Comparison of ENCODE assay signal across 8 cellular contexts in genomic region chr1:156893048-156893953, GRCh38. TPM values are rescaled to one million over a fixed set of nuclear protein-coding genes. Genes with fewer than 3 reads are reported as not detected.
A peak's percentile ranks its signal among the peaks of the same experiment; 100 is the strongest.
DNase-seq lines count a peak whose midpoint lies in the region; ATAC-seq and TF ChIP-seq lines count a peak whose summit lies in the region.

Gene PEAR1, plus strand, starts transcription at chr1:156893718. Its CDS starts 10,209 bp downstream, at chr1:156903927.

- peak in 1 of 2 donors; percentile 22 for TF ChIP-seq EP300 in tibial nerve (IDR thresholded peaks at IDR 0.05)

- H3K4me1 Mint-ChIP-seq in T-helper 2 cell treated with Interferon-gamma antibody and Interleukin-4, amounts not matched to agents 5 μg/mL and 100 μg/mL, for 36 hours (ENCODE audit: low read depth): peaks cover 4% of the 10 kb centered on the region

- H3K36me3 Mint-ChIP-seq in T-helper 2 cell treated with Interferon-gamma antibody and Interleukin-4, amounts not matched to agents 5 μg/mL and 100 μg/mL, for 36 hours (ENCODE audit: low read depth): no peaks in the 10 kb centered on the region

- peak within 1 kb of the TSS; percentile 68 for H3K4me3 Mint-ChIP-seq in T-helper 2 cell treated with Interferon-gamma antibody and Interleukin-4, amounts not matched to agents 5 μg/mL and 100 μg/mL, for 36 hours

- 8 to 13% methylated on average over 37 to 60 of the region's 60 CpGs for WGBS in tibial nerve, 2 donors

- H3K27me3 ChIP-seq in lower lobe of right lung (ENCODE audit: low read depth): peaks cover 17% of the 10 kb centered on the region
- peaks cover 0 to 28% of the 10 kb centered on the region in 2 donors for H3K27me3 ChIP-seq in tibial nerve

- no peaks in the 10 kb centered on the region for H3K9me3 ChIP-seq in lower lobe of right lung
- no peaks in the 10 kb centered on the region for H3K9me3 ChIP-seq in tibial nerve

- peak within 1 kb of the TSS; percentile 63 for H3K4me3 ChIP-seq in lower lobe of right lung
- H3K4me3 ChIP-seq in tibial nerve: peak within 1 kb of the TSS; percentile 35 to 55 (median 42)

- no peak for DNase-seq in T-helper 2 cell treated with Interferon-gamma antibody and Interleukin-4, amounts not matched to agents 5 μg/mL and 100 μg/mL, for 36 hours (ENCODE audit: low spot score)
- DNase-seq in T-helper 2 cell (no peak), dermis microvascular lymphatic vessel endothelial cell (ENCODE audit: low read depth in 2 of 2) (peak; percentile 65 to 87), lower lobe of right lung (no peak), tibial nerve (ENCODE audit: low spot score in 2 of 2) (peak in 1 of 2 donors; percentile 37), NCI-H345 treated with DMSO at 0.1 percent for 48 hours (lab: John Stamatoyannopoulos, UW; ENCODE audit: unreplicated experiment) (no peak), AG20443 (ENCODE audit: low spot score) (no peak)

- no peaks in the 10 kb centered on the region for H3K36me3 ChIP-seq in lower lobe of right lung
- no peaks in the 10 kb centered on the region for H3K36me3 ChIP-seq in tibial nerve

- H3K27ac ChIP-seq in lower lobe of right lung (peak within 1 kb of the TSS; percentile 86), tibial nerve (peak within 1 kb of the TSS; percentile 78 to 97 (median 86))

- no peaks in the 10 kb centered on the region for H3K9me3 Mint-ChIP-seq in T-helper 2 cell treated with Interferon-gamma antibody and Interleukin-4, amounts not matched to agents 5 μg/mL and 100 μg/mL, for 36 hours

- peaks cover 55% of the 10 kb centered on the region for H3K27me3 Mint-ChIP-seq in T-helper 2 cell treated with Interferon-gamma antibody and Interleukin-4, amounts not matched to agents 5 μg/mL and 100 μg/mL, for 36 hours (ENCODE audit: low read depth)

- H3K4me1 ChIP-seq in lower lobe of right lung (peaks cover 48% of the 10 kb centered on the region), tibial nerve (peaks cover 0 to 60% (median 21%) of the 10 kb centered on the region in 4 donors)

- TF ChIP-seq POLR2A in tibial nerve (IDR thresholded peaks at IDR 0.05): peak in 1 of 2 donors; percentile 39

- intact Hi-C loops in lower lobe of right lung (cut with DNase I): no loop called here

- ATAC-seq in lower lobe of right lung (peak; percentile 1 to 28), GM18873 (IDR thresholded peaks at IDR 0.05; ENCODE audit: low FRiP score, unreplicated experiment) (no peak)

- TF ChIP-seq CTCF in lower lobe of right lung (IDR thresholded peaks at IDR 0.05) (no peak), tibial nerve (IDR thresholded peaks at IDR 0.05) (no peak)

- H3K27ac Mint-ChIP-seq in T-helper 2 cell treated with Interferon-gamma antibody and Interleukin-4, amounts not matched to agents 5 μg/mL and 100 μg/mL, for 36 hours: no peak within 1 kb of the TSS

RNA-seq across cellular contexts. Expression of gene PEAR1, which starts in this region (rescaled TPM):
- total RNA-seq in dermis microvascular lymphatic vessel endothelial cell (10.9 and 25.2 TPM in 2 replicates), lower lobe of right lung (14.8 TPM), tibial nerve (10 to 100 TPM; 31.5 to 51.4 (median 39.7) TPM)

Comparison
In these comparisons a context has a peak if more than half of its experiments do, and no peak if none do; other contexts are left out.
1. DNase-seq: peak in dermis microvascular lymphatic vessel endothelial cell (2 of 2); none in T-helper 2 cell treated with Interferon-gamma antibody and Interleukin-4, amounts not matched to agents 5 μg/mL and 100 μg/mL, for 36 hours (single experiment), T-helper 2 cell (0 of 5), lower lobe of right lung (single experiment), NCI-H345 treated with DMSO at 0.1 percent for 48 hours (single experiment) and AG20443 (single experiment).